ENCODE assay signal across 37 cellular contexts in the genomic region with DNA sequence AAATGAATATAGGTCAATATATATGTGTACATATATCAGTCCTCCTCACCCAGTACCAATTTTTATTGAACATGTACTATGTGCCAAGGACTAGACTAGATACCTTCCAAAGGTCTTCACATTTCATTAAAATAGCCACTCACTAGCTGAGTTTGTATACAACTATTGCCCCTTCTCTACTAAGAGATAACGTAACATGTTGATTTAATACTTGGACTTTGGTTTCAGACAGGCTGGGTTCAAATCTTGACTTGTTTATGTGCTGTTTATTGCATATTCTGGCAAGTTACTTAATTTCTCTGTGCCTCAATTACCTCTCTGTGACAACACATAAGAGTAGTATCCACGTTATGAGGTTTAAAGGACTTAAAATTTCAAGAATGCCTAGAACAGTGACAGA.
"Had no signal": no experiment of that assay in that cellular context is flagged by ENCODE, and none has a peak within 500 bp of the region (broad histone marks: within the 10 kb centered on the region; RNA-seq: fewer than 3 reads in every experiment).

No MANE protein-coding gene starts in this region.

- H3K9me3 ChIP-seq: adrenal gland, body of pancreas, breast epithelium had no signal

- H3K27ac Mint-ChIP-seq: activated B cell treated with CpG ODN at 0.5 μM for 24 hours; activated CD4-positive, alpha-beta memory T cell treated with anti-CD3 and anti-CD28 coated beads for 36 hours; activated CD4-positive, alpha-beta T cell treated with anti-CD3 and anti-CD28 coated beads, Interleukin-2, amount 10 ng/mL, durations not matched to agents 24 days and 14 days; activated CD8-positive, alpha-beta T cell treated with anti-CD3 and anti-CD28 coated beads for 36 hours; activated naive CD4-positive, alpha-beta T cell treated with anti-CD3 and anti-CD28 coated beads for 36 hours; activated naive CD4-positive, alpha-beta T cell treated with anti-CD3 and anti-CD28 coated beads, Interleukin-2, amount 50 U/mL, for 72 hours; activated naive CD8-positive, alpha-beta T cell treated with anti-CD3 and anti-CD28 coated beads for 36 hours; activated T-cell treated with anti-CD3 and anti-CD28 coated beads, Interleukin-2, amount 50 U/mL, for 72 hours; activated T-helper 1 cell treated with anti-CD3 and anti-CD28 coated beads, Interleukin-12 subunit alpha, Interleukin-12 subunit beta, Interleukin-2, Interleukin-4 antibody, amounts not matched to agents 30 ng/mL and 10 ng/mL and 1 ng/mL, durations not matched to agents 14 hours and 24 hours and 36 hours; activated T-helper 17 cell treated with anti-CD3 and anti-CD28 coated beads, Interleukin-2, amount 50 U/mL, for 72 hours; T-helper 1 cell treated with Interleukin-12 subunit alpha and Interleukin-12 subunit beta and Interleukin-4 antibody, amounts not matched to agents 30 μg/mL and 1 μg/mL, for 36 hours; T-helper 2 cell treated with Interferon-gamma antibody and Interleukin-4, amounts not matched to agents 5 μg/mL and 100 μg/mL, for 36 hours had no signal

- H3K4me3 ChIP-seq: adrenal gland, body of pancreas, breast epithelium had no signal

- H3K36me3 ChIP-seq: adrenal gland, brain microvascular endothelial cell, breast epithelium had no signal

- ATAC-seq: activated CD8-positive, alpha-beta T cell treated with anti-CD3 and anti-CD28 coated beads for 36 hours; activated naive CD4-positive, alpha-beta T cell treated with anti-CD3 and anti-CD28 coated beads, Interleukin-2, amount 50 U/mL, for 72 hours; activated T-cell treated with anti-CD3 and anti-CD28 coated beads, Interleukin-2, amount 50 U/mL, for 4 hours; activated T-cell treated with anti-CD3 and anti-CD28 coated beads, Interleukin-2, amount 50 U/mL, for 72 hours; activated T-helper 17 cell treated with anti-CD3 and anti-CD28 coated beads, Interleukin-2, amount 50 U/mL, for 72 hours; body of pancreas had no signal

- DNase-seq: activated B cell treated with CpG ODN at 0.5 μM for 24 hours; activated CD4-positive, alpha-beta memory T cell treated with anti-CD3 and anti-CD28 coated beads for 36 hours; activated CD4-positive, alpha-beta T cell treated with anti-CD3 and anti-CD28 coated beads for 4 hours; activated CD4-positive, alpha-beta T cell treated with anti-CD3 and anti-CD28 coated beads, Interleukin-2, amount 10 ng/mL, durations not matched to agents 24 days and 14 days; activated CD4-positive, alpha-beta T cell treated with anti-CD3 and anti-CD28 coated beads, Interleukin-2, amount 50 U/mL, for 1 hour; activated CD4-positive, alpha-beta T cell treated with anti-CD3 and anti-CD28 coated beads, Interleukin-2, amount 50 U/mL, for 4 hours; activated CD4-positive, CD25-positive, alpha-beta regulatory T cell treated with anti-CD3 and anti-CD28 coated beads, Interleukin-2, amount 50 U/mL, for 72 hours; activated CD8-positive, alpha-beta memory T cell treated with anti-CD3 and anti-CD28 coated beads, Interleukin-2, amount 50 U/mL, for 4 hours; activated CD8-positive, alpha-beta T cell treated with anti-CD3 and anti-CD28 coated beads for 36 hours; activated effector memory CD4-positive, alpha-beta T cell treated with anti-CD3 and anti-CD28 coated beads, Interleukin-2, amount 50 U/mL, for 16 hours; activated gamma-delta T cell treated with Interleukin-2 at 50 U/mL for 16 hours; activated naive CD4-positive, alpha-beta T cell; activated naive CD4-positive, alpha-beta T cell treated with anti-CD3 and anti-CD28 coated beads for 36 hours; activated naive CD4-positive, alpha-beta T cell treated with anti-CD3 and anti-CD28 coated beads, Interleukin-2, amount 50 U/mL, for 16 hours; activated naive CD8-positive, alpha-beta T cell treated with anti-CD3 and anti-CD28 coated beads for 36 hours; activated T-cell treated with anti-CD3 and anti-CD28 coated beads for 4 hours; activated T-cell treated with anti-CD3 and anti-CD28 coated beads, Interleukin-2, amount 50 U/mL, for 1 hour; activated T-cell treated with anti-CD3 and anti-CD28 coated beads, Interleukin-2, amount 50 U/mL, for 4 hours; activated T-cell treated with anti-CD3 and anti-CD28 coated beads, Interleukin-2, amount 50 U/mL, for 72 hours; adrenal gland; amniotic stem cell; aorta; body of pancreas; brain microvascular endothelial cell; central memory CD4-positive, alpha-beta T cell; T-helper 1 cell; T-helper 2 cell; T-helper 9 cell had no signal

- H3K4me1 Mint-ChIP-seq: activated CD4-positive, alpha-beta T cell treated with anti-CD3 and anti-CD28 coated beads, Interleukin-2, amount 10 ng/mL, durations not matched to agents 24 days and 14 days; activated T-helper 17 cell treated with anti-CD3 and anti-CD28 coated beads, Interleukin-2, amount 50 U/mL, for 72 hours had no signal

- H3K4me1 ChIP-seq: adrenal gland, body of pancreas, breast epithelium had no signal

- H3K36me3 Mint-ChIP-seq: activated CD4-positive, alpha-beta memory T cell treated with anti-CD3 and anti-CD28 coated beads for 36 hours; activated naive CD4-positive, alpha-beta T cell treated with anti-CD3 and anti-CD28 coated beads, Interleukin-2, amount 50 U/mL, for 72 hours; activated naive CD8-positive, alpha-beta T cell treated with anti-CD3 and anti-CD28 coated beads for 36 hours had no signal

- H3K4me3 Mint-ChIP-seq: activated B cell treated with CpG ODN at 0.5 μM for 24 hours; activated CD4-positive, alpha-beta memory T cell treated with anti-CD3 and anti-CD28 coated beads for 36 hours; activated CD4-positive, alpha-beta T cell treated with anti-CD3 and anti-CD28 coated beads, Interleukin-2, amount 10 ng/mL, durations not matched to agents 24 days and 14 days; activated CD8-positive, alpha-beta T cell treated with anti-CD3 and anti-CD28 coated beads for 36 hours; activated naive CD4-positive, alpha-beta T cell treated with anti-CD3 and anti-CD28 coated beads for 36 hours; activated naive CD8-positive, alpha-beta T cell treated with anti-CD3 and anti-CD28 coated beads for 36 hours; activated T-cell treated with anti-CD3 and anti-CD28 coated beads, Interleukin-2, amount 50 U/mL, for 4 hours; activated T-cell treated with anti-CD3 and anti-CD28 coated beads, Interleukin-2, amount 50 U/mL, for 72 hours; activated T-helper 1 cell treated with anti-CD3 and anti-CD28 coated beads, Interleukin-12 subunit alpha, Interleukin-12 subunit beta, Interleukin-2, Interleukin-4 antibody, amounts not matched to agents 30 ng/mL and 10 ng/mL and 1 ng/mL, durations not matched to agents 14 hours and 24 hours and 36 hours; activated T-helper 17 cell treated with anti-CD3 and anti-CD28 coated beads, Interleukin-2, amount 50 U/mL, for 72 hours; T-helper 1 cell treated with Interleukin-12 subunit alpha and Interleukin-12 subunit beta and Interleukin-4 antibody, amounts not matched to agents 30 μg/mL and 1 μg/mL, for 36 hours; T-helper 2 cell treated with Interferon-gamma antibody and Interleukin-4, amounts not matched to agents 5 μg/mL and 100 μg/mL, for 36 hours had no signal

- FAIRE-seq: astrocyte, TTC549 had no signal

- H3K9me3 Mint-ChIP-seq: activated B cell treated with CpG ODN at 0.5 μM for 24 hours; activated CD4-positive, alpha-beta memory T cell treated with anti-CD3 and anti-CD28 coated beads for 36 hours; activated CD4-positive, alpha-beta T cell treated with anti-CD3 and anti-CD28 coated beads, Interleukin-2, amount 10 ng/mL, durations not matched to agents 24 days and 14 days; activated CD8-positive, alpha-beta T cell treated with anti-CD3 and anti-CD28 coated beads for 36 hours; activated naive CD4-positive, alpha-beta T cell treated with anti-CD3 and anti-CD28 coated beads for 36 hours; activated naive CD4-positive, alpha-beta T cell treated with anti-CD3 and anti-CD28 coated beads, Interleukin-2, amount 50 U/mL, for 72 hours; activated naive CD8-positive, alpha-beta T cell treated with anti-CD3 and anti-CD28 coated beads for 36 hours; activated T-cell treated with anti-CD3 and anti-CD28 coated beads, Interleukin-2, amount 50 U/mL, for 4 hours; activated T-cell treated with anti-CD3 and anti-CD28 coated beads, Interleukin-2, amount 50 U/mL, for 72 hours; activated T-helper 1 cell treated with anti-CD3 and anti-CD28 coated beads, Interleukin-12 subunit alpha, Interleukin-12 subunit beta, Interleukin-2, Interleukin-4 antibody, amounts not matched to agents 30 ng/mL and 10 ng/mL and 1 ng/mL, durations not matched to agents 14 hours and 24 hours and 36 hours; activated T-helper 17 cell treated with anti-CD3 and anti-CD28 coated beads, Interleukin-2, amount 50 U/mL, for 72 hours; T-helper 1 cell treated with Interleukin-12 subunit alpha and Interleukin-12 subunit beta and Interleukin-4 antibody, amounts not matched to agents 30 μg/mL and 1 μg/mL, for 36 hours; T-helper 2 cell treated with Interferon-gamma antibody and Interleukin-4, amounts not matched to agents 5 μg/mL and 100 μg/mL, for 36 hours had no signal

- H3K27ac ChIP-seq: adrenal gland, body of pancreas, brain microvascular endothelial cell, breast epithelium, VCaP had no signal

- H3K27me3 ChIP-seq: adrenal gland, body of pancreas, breast epithelium had no signal
